17 cellular contexts compared by ENCODE assay signal in genomic region chr3:73045391-73045790, GRCh38.
"Had no signal": no experiment of that assay in that cellular context is flagged by ENCODE, and none has a peak within 500 bp of the region (broad histone marks: within the 10 kb centered on the region; RNA-seq: fewer than 3 reads in every experiment).

No MANE protein-coding gene starts in this region.

- H3K9me3 ChIP-seq: esophagus muscularis mucosa, left ventricle myocardium inferior, psoas muscle had no signal

- FAIRE-seq: endometrium, kidney had no signal

- DNase-seq: activated CD4-positive, alpha-beta memory T cell treated with anti-CD3 and anti-CD28 coated beads, Interleukin-2, amount 10 ng/mL, durations not matched to agents 7 days and 5 days; activated CD8-positive, alpha-beta memory T cell treated with anti-CD3 and anti-CD28 coated beads, Interleukin-2, amount 50 U/mL, for 4 hours; activated naive CD4-positive, alpha-beta T cell treated with Interleukin-2 at 50 U/mL for 16 hours; brain microvascular endothelial cell; kidney; left ventricle myocardium inferior; mesenchymal stem cell; occipital lobe; psoas muscle; stimulated activated CD4-positive, alpha-beta T cell treated with anti-CD3 and anti-CD28 coated beads, Interleukin-12 subunit alpha, Interleukin-12 subunit beta, amount 100 ng/mL, for 4 hours; stimulated activated naive CD4-positive, alpha-beta T cell; substantia nigra had no signal

- H3K36me3 ChIP-seq: brain microvascular endothelial cell had no signal

- H3K27ac Mint-ChIP-seq: activated CD4-positive, alpha-beta memory T cell treated with anti-CD3 and anti-CD28 coated beads, Interleukin-2, amount 10 ng/mL, durations not matched to agents 7 days and 5 days; nephron had no signal

- H3K4me3 Mint-ChIP-seq: activated CD4-positive, alpha-beta memory T cell treated with anti-CD3 and anti-CD28 coated beads, Interleukin-2, amount 10 ng/mL, durations not matched to agents 7 days and 5 days; nephron; type B pancreatic cell had no signal

- H3K27ac ChIP-seq: brain microvascular endothelial cell, esophagus muscularis mucosa, left ventricle myocardium inferior, psoas muscle had no signal

- H3K4me3 ChIP-seq: esophagus muscularis mucosa, left ventricle myocardium inferior, psoas muscle had no signal

- H3K27me3 ChIP-seq: brain microvascular endothelial cell, esophagus muscularis mucosa had no signal

- H3K9me3 Mint-ChIP-seq: activated CD4-positive, alpha-beta memory T cell treated with anti-CD3 and anti-CD28 coated beads, Interleukin-2, amount 10 ng/mL, durations not matched to agents 7 days and 5 days; nephron; type B pancreatic cell had no signal

- H3K27me3 Mint-ChIP-seq: activated CD4-positive, alpha-beta memory T cell treated with anti-CD3 and anti-CD28 coated beads, Interleukin-2, amount 10 ng/mL, durations not matched to agents 7 days and 5 days; type B pancreatic cell had no signal

- ATAC-seq: sciatic nerve had no signal
